Comparison of ENCODE assay signal across 8 cellular contexts in the genomic region with DNA sequence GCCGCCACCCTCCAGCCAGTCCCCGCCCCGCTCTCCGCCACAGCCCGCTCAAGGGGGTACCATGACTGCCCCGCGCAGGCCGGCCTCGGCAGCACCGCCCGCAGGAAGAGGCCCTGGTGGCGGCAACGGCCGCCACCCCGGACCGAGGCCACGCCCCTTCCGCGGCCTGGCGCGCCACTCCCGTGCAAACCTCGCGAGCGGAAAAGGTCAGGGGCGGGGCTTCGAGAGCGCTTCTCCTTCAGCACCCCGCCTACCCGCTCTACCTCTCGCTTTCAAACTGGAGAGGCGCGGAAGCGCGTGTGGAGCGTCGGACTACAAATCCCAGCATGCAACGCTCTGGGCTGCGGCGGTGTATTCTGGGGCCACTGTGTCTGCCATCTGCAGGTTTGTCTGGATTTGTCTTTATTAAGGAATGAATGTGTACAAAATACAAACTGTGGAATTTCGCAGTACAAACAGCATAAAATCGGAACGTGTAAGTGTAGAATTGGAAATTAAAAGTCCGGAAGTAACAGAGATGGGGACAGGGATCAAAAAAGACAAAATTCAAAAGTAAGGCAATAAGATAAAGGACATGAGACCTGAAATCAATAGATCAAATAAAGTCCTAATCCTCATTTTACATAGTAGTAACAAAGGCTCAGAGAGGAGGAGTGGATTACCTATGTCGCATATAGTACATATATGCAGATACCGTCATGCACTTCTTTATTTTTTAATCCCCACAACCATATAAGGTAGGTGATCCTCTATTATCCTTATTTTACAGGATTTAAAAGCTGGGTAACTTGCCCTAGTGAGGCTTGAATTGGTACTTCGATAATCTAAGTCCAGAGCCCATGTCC. TPM values are rescaled to one million over a fixed set of nuclear protein-coding genes. Genes with fewer than 3 reads are reported as not detected.
DNase-seq lines count a peak whose midpoint lies in the region; ATAC-seq and TF ChIP-seq lines count a peak whose summit lies in the region.

No MANE protein-coding gene starts in this region.

- peak; percentile 97 for ATAC-seq in HG02588 (IDR thresholded peaks at IDR 0.05; ENCODE audit: unreplicated experiment)

- TF ChIP-seq POLR2A in NB4 (IDR thresholded peaks at IDR 0.05; ENCODE audit: extremely low read depth, insufficient read length): no peak

- H3K4me3 ChIP-seq in GM08714 (ENCODE audit: low read length): peak overlapping the region; percentile 50; the same call in 1 of the 2 replicates
- peak overlapping the region; percentile 78 for H3K4me3 ChIP-seq in NB4 (ENCODE audit: low read depth, low read length)

- peak; percentile 9 for TF ChIP-seq CTCF in NB4 (IDR thresholded peaks at IDR 0.05; ENCODE audit: low read depth, low read length)

- DNase-seq in NB4 (ENCODE audit: low read depth): peak; percentile 99
- peak; percentile 99 for DNase-seq in SK-N-DZ (ENCODE audit: low spot score)
- peak; percentile 99 for DNase-seq in activated naive CD4-positive, alpha-beta T cell treated with anti-CD3 and anti-CD28 coated beads, Interleukin-2, amount 50 U/mL, for 16 hours
- DNase-seq in germinal center (ENCODE audit: low spot score): peak; percentile 97
- DNase-seq in non-pigmented ciliary epithelial cell (ENCODE audit: low read depth): peak; percentile 97
- peak; percentile 99 for DNase-seq in superior temporal gyrus (ENCODE audit: extremely low spot score)

RNA-seq across cellular contexts. Expression of a gene that starts 0.5 kb away (rescaled TPM):
- 38.3 and 43.0 TPM in 2 replicates for polyA plus RNA-seq in SK-N-DZ (2014; cell fraction: cytosol; rRNA removed)
- polyA plus RNA-seq in SK-N-DZ (2014; cell fraction: nucleus; rRNA removed): 25.9 and 28.1 TPM in 2 replicates

RNA-seq across cellular contexts. Expression of a gene that starts 8.9 kb away (rescaled TPM):
- 0.15 and 0.40 TPM in 2 replicates for polyA plus RNA-seq in SK-N-DZ (2014; cell fraction: cytosol; rRNA removed)
- polyA plus RNA-seq in SK-N-DZ (2014; cell fraction: nucleus; rRNA removed): 0.40 and 0.57 TPM in 2 replicates

Comparison
In these comparisons a context has a peak if more than half of its experiments do, and no peak if none do; other contexts are left out.
1. Peak in every context shown above with its lines: DNase-seq, ATAC-seq and H3K4me3 ChIP-seq.